In the genomic region with DNA sequence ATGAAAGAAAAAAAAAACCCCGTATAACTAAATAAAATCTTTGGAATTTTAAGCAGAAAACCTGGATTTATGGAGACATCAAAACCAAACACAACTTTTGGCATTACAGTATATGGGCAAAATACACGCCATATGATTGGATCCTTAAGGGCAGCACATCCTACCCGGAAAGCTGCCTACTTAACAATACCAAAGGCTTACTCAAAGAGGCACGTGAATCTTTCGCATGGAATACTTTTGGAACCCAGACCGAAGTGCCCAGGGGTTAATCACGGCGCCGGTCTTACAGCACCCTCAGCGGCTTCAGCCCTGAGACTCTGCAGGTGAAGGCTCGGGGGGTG, we compare ENCODE assay signal across 7 cellular contexts. TPM values are rescaled to one million over a fixed set of nuclear protein-coding genes. Genes with fewer than 3 reads are reported as not detected.
A peak's percentile ranks its signal among the peaks of the same experiment; 100 is the strongest.
DNase-seq lines count a peak whose midpoint lies in the region; ATAC-seq and TF ChIP-seq lines count a peak whose summit lies in the region.

No MANE protein-coding gene starts in this region.

- H3K4me3 ChIP-seq in SK-N-SH (ENCODE audit: low read depth in 2 of 2, low read length in 1 of 2) (peak overlapping the region; percentile 65 to 69), fibroblast of lung (replicated peaks in 1 of 4; ENCODE audit: control extremely low read depth in 1 of 4, insufficient read depth in 1 of 4, low read depth in 3 of 4, low read length in 4 of 4) (peak overlapping the region; percentile 63 to 83 (median 80)), neuron (ENCODE audit: low read length) (peak overlapping the region; percentile 51)

- H3K36me3 ChIP-seq in SK-N-SH (replicated peaks in 1 of 2; ENCODE audit: control insufficient read depth in 1 of 2, insufficient read depth in 2 of 2, low read length in 1 of 2) (no peaks in the 10 kb centered on the region), fibroblast of lung (ENCODE audit: control insufficient read depth, insufficient read depth, low read length) (no peaks in the 10 kb centered on the region), neuron (ENCODE audit: insufficient read depth, low read length) (peaks cover 5% of the 10 kb centered on the region)

- POLR2A ChIA-PET in SK-N-SH (lab: Yijun Ruan, JAX), result no interaction called here

- TF ChIP-seq EP300 in SK-N-SH (IDR thresholded peaks at IDR 0.05; ENCODE audit: borderline replicate concordance in 1 of 2, low read depth in 1 of 2, low read length in 1 of 2), result no peak

- peaks cover 4% of the 10 kb centered on the region for H3F3A ChIP-seq in SK-N-SH (replicated peaks; ENCODE audit: insufficient read depth)

- H2AFZ ChIP-seq in SK-N-SH (ENCODE audit: low read depth), result peak overlapping the region; percentile 83
- H2AFZ ChIP-seq in fibroblast of lung (ENCODE audit: low read length), result peak overlapping the region; percentile 93
- H2AFZ ChIP-seq in neuron (ENCODE audit: low read depth, low read length), result peak overlapping the region; percentile 12

- H4K20me1 ChIP-seq in SK-N-SH (ENCODE audit: insufficient read depth), result no peaks in the 10 kb centered on the region
- H4K20me1 ChIP-seq in fibroblast of lung (ENCODE audit: control insufficient read depth, extremely low read depth, insufficient read depth, low read length), result no peaks in the 10 kb centered on the region

- 10% methylated on average over 10 of the region's 11 CpGs for WGBS in SK-N-SH (ENCODE audit: low lambda C conversion rate)

- no peaks in the 10 kb centered on the region for H3K27me3 ChIP-seq in SK-N-SH (ENCODE audit: insufficient read depth)
- no peaks in the 10 kb centered on the region for H3K27me3 ChIP-seq in fibroblast of lung (ENCODE audit: control insufficient read depth, insufficient read depth, low read length)
- H3K27me3 ChIP-seq in neuron (ENCODE audit: insufficient read depth, low read length), result no peaks in the 10 kb centered on the region

- CTCF ChIA-PET in SK-N-SH (lab: Yijun Ruan, JAX), result interaction anchor here (0.8 to 6.5 kb wide), 3 partner anchors 14 to 319 kb away, joined by 3 to 43 read pairs (median 3); no protein-coding TSS in a partner anchor

- H3K4me2 ChIP-seq in SK-N-SH (peak overlapping the region; percentile 83), fibroblast of lung (ENCODE audit: extremely low read depth, insufficient read depth, low read length) (peak overlapping the region; percentile 74)

- DNase-seq in SK-N-SH (no peak), fibroblast of lung (ENCODE audit: low read depth in 2 of 2) (peak; percentile 50 to 55), HK-2 (ENCODE audit: unreplicated experiment) (no peak)

- H3K9me2 ChIP-seq in SK-N-SH, result no peaks in the 10 kb centered on the region

- no peak for TF ChIP-seq RAD21 in SK-N-SH (IDR thresholded peaks at IDR 0.05; ENCODE audit: low read length)

- H3K27ac ChIP-seq in SK-N-SH (ENCODE audit: low read depth in 2 of 2, low read length in 1 of 2) (no peak overlapping the region), fibroblast of lung (ENCODE audit: insufficient read depth, low read length) (peak overlapping the region; percentile 81)

- no peak for TF ChIP-seq CTCF in SK-N-SH (IDR thresholded peaks at IDR 0.05)
- TF ChIP-seq CTCF in fibroblast of lung (conservative IDR thresholded peaks at IDR 0.05 in 1 of 2, IDR thresholded peaks at IDR 0.05 in 1 of 2; ENCODE audit: low read depth in 1 of 2, low read length in 2 of 2), result no peak

- H3K79me2 ChIP-seq in SK-N-SH (ENCODE audit: insufficient read depth) (no peaks in the 10 kb centered on the region), fibroblast of lung (ENCODE audit: control insufficient read depth, insufficient read depth, low read length) (no peaks in the 10 kb centered on the region)

- ATAC-seq in GM18520 (IDR thresholded peaks at IDR 0.05; ENCODE audit: unreplicated experiment), result peak; percentile 18
- peak; percentile 49 for ATAC-seq in HG02678 (IDR thresholded peaks at IDR 0.05; ENCODE audit: unreplicated experiment)
- ATAC-seq in HG03457 (IDR thresholded peaks at IDR 0.05; ENCODE audit: unreplicated experiment), result no peak

- H3K9me3 ChIP-seq in SK-N-SH (no peaks in the 10 kb centered on the region), fibroblast of lung (ENCODE audit: control insufficient read depth, insufficient read depth, low read depth, low read length) (no peaks in the 10 kb centered on the region), neuron (ENCODE audit: low read length) (no peaks in the 10 kb centered on the region)

- H3K9ac ChIP-seq in SK-N-SH (peak overlapping the region; percentile 54), fibroblast of lung (ENCODE audit: insufficient read depth, low read length) (peak overlapping the region; percentile 66)

- peaks cover 0 to 6% of the 10 kb centered on the region in 2 experiments; a peak in 1 of 4 replicates for H3K4me1 ChIP-seq in SK-N-SH (ENCODE audit: control insufficient read depth in 1 of 2, insufficient read depth in 2 of 2, low read depth in 1 of 2, low read length in 1 of 2)
- H3K4me1 ChIP-seq in fibroblast of lung (ENCODE audit: control insufficient read depth, extremely low read depth, insufficient read depth, low read length), result peaks cover 3% of the 10 kb centered on the region
- H3K4me1 ChIP-seq in neuron (ENCODE audit: insufficient read depth, low read length), result peaks cover 36% of the 10 kb centered on the region

TF ChIP-seq in SK-N-SH, 30 proteins besides CTCF, POLR2A, EP300 and RAD21 (continues in another document):
- TF ChIP-seq NRF1 (IDR thresholded peaks at IDR 0.05; ENCODE audit: low read depth, low read length) (no peak), TAF1 (IDR thresholded peaks at IDR 0.05; ENCODE audit: borderline replicate concordance, low read depth, low read length) (no peak), POLR2AphosphoS5 (IDR thresholded peaks at IDR 0.05; ENCODE audit: low read depth, low read length) (no peak), SMC3 (IDR thresholded peaks at IDR 0.05; ENCODE audit: low read depth, low read length) (no peak), GABPA (IDR thresholded peaks at IDR 0.05; ENCODE audit: low read depth) (no peak), MXI1 (IDR thresholded peaks at IDR 0.05; ENCODE audit: low read depth, low read length) (no peak), FOXM1 (IDR thresholded peaks at IDR 0.05; ENCODE audit: low read depth) (no peak), TCF12 (IDR thresholded peaks at IDR 0.05) (no peak), RXRA (IDR thresholded peaks at IDR 0.05; ENCODE audit: borderline replicate concordance, low read depth) (no peak), ELF1 (IDR thresholded peaks at IDR 0.05) (no peak), RFX5 (IDR thresholded peaks at IDR 0.05; ENCODE audit: low read length) (no peak), JUND (IDR thresholded peaks at IDR 0.05) (no peak), FOSL2 (IDR thresholded peaks at IDR 0.05; ENCODE audit: borderline replicate concordance, low read depth) (no peak)
- TF ChIP-seq, protein P1, sequence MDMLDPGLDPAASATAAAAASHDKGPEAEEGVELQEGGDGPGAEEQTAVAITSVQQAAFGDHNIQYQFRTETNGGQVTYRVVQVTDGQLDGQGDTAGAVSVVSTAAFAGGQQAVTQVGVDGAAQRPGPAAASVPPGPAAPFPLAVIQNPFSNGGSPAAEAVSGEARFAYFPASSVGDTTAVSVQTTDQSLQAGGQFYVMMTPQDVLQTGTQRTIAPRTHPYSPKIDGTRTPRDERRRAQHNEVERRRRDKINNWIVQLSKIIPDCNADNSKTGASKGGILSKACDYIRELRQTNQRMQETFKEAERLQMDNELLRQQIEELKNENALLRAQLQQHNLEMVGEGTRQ (IDR thresholded peaks at IDR 0.05; ENCODE audit: borderline replicate concordance, low read depth, low read length), result no peak
- TF ChIP-seq, protein P2, sequence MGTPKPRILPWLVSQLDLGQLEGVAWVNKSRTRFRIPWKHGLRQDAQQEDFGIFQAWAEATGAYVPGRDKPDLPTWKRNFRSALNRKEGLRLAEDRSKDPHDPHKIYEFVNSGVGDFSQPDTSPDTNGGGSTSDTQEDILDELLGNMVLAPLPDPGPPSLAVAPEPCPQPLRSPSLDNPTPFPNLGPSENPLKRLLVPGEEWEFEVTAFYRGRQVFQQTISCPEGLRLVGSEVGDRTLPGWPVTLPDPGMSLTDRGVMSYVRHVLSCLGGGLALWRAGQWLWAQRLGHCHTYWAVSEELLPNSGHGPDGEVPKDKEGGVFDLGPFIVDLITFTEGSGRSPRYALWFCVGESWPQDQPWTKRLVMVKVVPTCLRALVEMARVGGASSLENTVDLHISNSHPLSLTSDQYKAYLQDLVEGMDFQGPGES (IDR thresholded peaks at IDR 0.05; ENCODE audit: low read depth, low read length), result no peak
- TF ChIP-seq, protein P3, sequence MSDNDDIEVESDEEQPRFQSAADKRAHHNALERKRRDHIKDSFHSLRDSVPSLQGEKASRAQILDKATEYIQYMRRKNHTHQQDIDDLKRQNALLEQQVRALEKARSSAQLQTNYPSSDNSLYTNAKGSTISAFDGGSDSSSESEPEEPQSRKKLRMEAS (IDR thresholded peaks at IDR 0.05; ENCODE audit: low read depth), result no peak

RNA-seq across cellular contexts. Expression of a gene that starts 0.4 kb away (rescaled TPM):
- polyA plus RNA-seq in SK-N-SH (2012; rRNA removed) (1.8 and 3.1 TPM in 2 replicates), fibroblast of lung (2.9 and 3.5 TPM in 2 replicates)
- polyA plus RNA-seq in SK-N-SH (2012; cell fraction: cytosol; rRNA removed), result 3.0 and 3.9 TPM in 2 replicates
- polyA plus RNA-seq in SK-N-SH (2012; cell fraction: nucleus; rRNA removed), result 0.89 and 3.0 TPM in 2 replicates
- total RNA-seq in fibroblast of lung, result 3.3 and 7.1 TPM in 2 replicates
- 2.6 and 3.1 TPM in 2 replicates for polyA plus RNA-seq in fibroblast of lung (2012)
- 0.15 and 0.24 TPM in 2 replicates for polyA minus RNA-seq in fibroblast of lung (ENCODE audit: low replicate concordance)

RNA-seq across cellular contexts. Expression of a gene that starts 49.0 kb away (rescaled TPM):
- polyA plus RNA-seq in SK-N-SH (2012; rRNA removed) (4.8 and 8.4 TPM in 2 replicates), fibroblast of lung (90.2 and 109 TPM in 2 replicates)
- 7.6 TPM in 2 replicates for polyA plus RNA-seq in SK-N-SH (2012; cell fraction: cytosol; rRNA removed)
- polyA plus RNA-seq in SK-N-SH (2012; cell fraction: nucleus; rRNA removed), result 2.0 and 8.8 TPM in 2 replicates
- total RNA-seq in fibroblast of lung, result 93.0 and 112 TPM in 2 replicates
- polyA plus RNA-seq in fibroblast of lung (2012), result 65.1 and 68.1 TPM in 2 replicates
- polyA minus RNA-seq in fibroblast of lung (ENCODE audit: low replicate concordance), result 14.5 and 24.3 TPM in 2 replicates

Comparison
In these comparisons a context has a peak if more than half of its experiments do, and no peak if none do; other contexts are left out.
1. DNase-seq: peak in fibroblast of lung (2 of 2); none in SK-N-SH (single experiment) and HK-2 (single experiment).
2. H2AFZ ChIP-seq: peak in every context shown above with its lines; median percentile 93 in fibroblast of lung; 83 in SK-N-SH; 12 in neuron.
3. RNA of a gene that starts 49.0 kb away (polyA plus RNA-seq): 65.1 to 109 TPM in fibroblast of lung; 2.0 to 8.8 TPM in SK-N-SH; every median in the first group is over 4 times any median in the second.
4. Peak in every context shown above with its lines, with median percentiles within 50 percentile points of each other: H3K4me3 ChIP-seq.